7 cellular contexts compared by ENCODE assay signal in genomic region chr10:42882597-42882996, GRCh38.
"Had no signal": no experiment of that assay in that cellular context is flagged by ENCODE, and none has a peak within 500 bp of the region (broad histone marks: within the 10 kb centered on the region; RNA-seq: fewer than 3 reads in every experiment).

No MANE protein-coding gene starts in this region.

- H3K4me1 ChIP-seq: HAP-1 had no signal

- H3K27ac ChIP-seq: GM23248, HL-60 had no signal

- H3K9ac ChIP-seq: GM23248 had no signal

- H3K9me3 ChIP-seq: HAP-1 had no signal

- H3K4me3 ChIP-seq: GM23248, HAP-1 had no signal

- H2AFZ ChIP-seq: GM23248 had no signal

- DNase-seq: GM23248, GOT3, H7, HFFc6 had no signal

- FAIRE-seq: HepG2 had no signal

- ATAC-seq: HepG2 had no signal

- H3K36me3 ChIP-seq: HAP-1 had no signal
